In the genomic region with DNA sequence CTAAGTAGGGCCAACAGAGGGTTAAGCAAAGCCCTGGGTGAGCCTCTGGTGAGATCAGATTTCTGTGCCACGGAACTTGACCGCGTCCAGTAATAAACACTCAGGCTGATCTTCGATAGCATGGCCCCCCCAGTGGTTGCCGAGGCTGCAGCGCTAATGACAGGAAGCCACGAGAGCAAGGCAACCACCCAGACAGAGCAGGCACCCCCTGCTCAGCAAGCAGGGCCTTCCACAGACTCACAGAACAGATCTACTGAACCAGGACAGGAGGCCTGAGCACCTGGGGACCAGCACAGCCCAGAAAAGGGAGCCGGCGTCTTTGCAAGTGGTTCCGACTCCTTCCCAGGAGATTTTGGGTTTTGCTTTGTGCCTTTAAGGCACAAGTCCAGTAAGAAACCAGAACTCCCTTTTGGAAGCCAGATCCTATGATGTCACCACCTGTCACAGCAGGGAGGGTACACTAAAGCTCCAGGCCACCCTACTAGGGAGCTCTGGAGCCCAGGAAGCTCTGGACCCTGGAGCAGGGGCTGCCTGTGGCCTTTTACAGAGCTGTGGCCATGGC, we compare ENCODE assay signal across 2 cellular contexts.
TF ChIP-seq lines count a peak whose summit lies in the region.

No MANE protein-coding gene starts in this region.

TF ChIP-seq in H1, 55 proteins besides CTCF, POLR2A, EP300 and RAD21:
- TF ChIP-seq YY1 (IDR thresholded peaks at IDR 0.05; ENCODE audit: low read depth, low read length) (no peak), HDAC6 (IDR thresholded peaks at IDR 0.05; ENCODE audit: low read depth, low read length) (no peak), TAF7 (optimal IDR thresholded peaks at IDR 0.05; ENCODE audit: borderline replicate concordance, low read depth, low read length) (no peak), ASH2L (IDR thresholded peaks at IDR 0.05; ENCODE audit: low read length) (no peak), SIN3A (conservative IDR thresholded peaks at IDR 0.05 in 1 of 2, IDR thresholded peaks at IDR 0.05 in 1 of 2; ENCODE audit: low read depth in 1 of 2, low read length in 2 of 2) (no peak), JUND (IDR thresholded peaks at IDR 0.05; ENCODE audit: low read length) (no peak), NANOG (IDR thresholded peaks at IDR 0.05; ENCODE audit: insufficient read depth, low read depth, low read length, poor library complexity, severe bottlenecking) (no peak), BRCA1 (IDR thresholded peaks at IDR 0.05; ENCODE audit: low read depth, low read length) (no peak), SP4 (IDR thresholded peaks at IDR 0.05; ENCODE audit: low read length) (no peak), RBBP5 (IDR thresholded peaks at IDR 0.05; ENCODE audit: borderline replicate concordance, low read depth, low read length) (no peak), HDAC2 (IDR thresholded peaks at IDR 0.05; ENCODE audit: borderline replicate concordance in 1 of 2, low read depth in 2 of 2, low read length in 2 of 2) (no peak), CEBPB (IDR thresholded peaks at IDR 0.05; ENCODE audit: low read depth, low read length) (no peak)
- TF ChIP-seq, protein P1, sequence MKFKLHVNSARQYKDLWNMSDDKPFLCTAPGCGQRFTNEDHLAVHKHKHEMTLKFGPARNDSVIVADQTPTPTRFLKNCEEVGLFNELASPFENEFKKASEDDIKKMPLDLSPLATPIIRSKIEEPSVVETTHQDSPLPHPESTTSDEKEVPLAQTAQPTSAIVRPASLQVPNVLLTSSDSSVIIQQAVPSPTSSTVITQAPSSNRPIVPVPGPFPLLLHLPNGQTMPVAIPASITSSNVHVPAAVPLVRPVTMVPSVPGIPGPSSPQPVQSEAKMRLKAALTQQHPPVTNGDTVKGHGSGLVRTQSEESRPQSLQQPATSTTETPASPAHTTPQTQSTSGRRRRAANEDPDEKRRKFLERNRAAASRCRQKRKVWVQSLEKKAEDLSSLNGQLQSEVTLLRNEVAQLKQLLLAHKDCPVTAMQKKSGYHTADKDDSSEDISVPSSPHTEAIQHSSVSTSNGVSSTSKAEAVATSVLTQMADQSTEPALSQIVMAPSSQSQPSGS (IDR thresholded peaks at IDR 0.05; ENCODE audit: low read length) = no peak

TF ChIP-seq in SK-N-SH treated with all-trans-retinoic acid at 6 μM for 48 hours, 23 proteins besides CTCF, POLR2A, EP300 and RAD21:
- TF ChIP-seq, protein P2, sequence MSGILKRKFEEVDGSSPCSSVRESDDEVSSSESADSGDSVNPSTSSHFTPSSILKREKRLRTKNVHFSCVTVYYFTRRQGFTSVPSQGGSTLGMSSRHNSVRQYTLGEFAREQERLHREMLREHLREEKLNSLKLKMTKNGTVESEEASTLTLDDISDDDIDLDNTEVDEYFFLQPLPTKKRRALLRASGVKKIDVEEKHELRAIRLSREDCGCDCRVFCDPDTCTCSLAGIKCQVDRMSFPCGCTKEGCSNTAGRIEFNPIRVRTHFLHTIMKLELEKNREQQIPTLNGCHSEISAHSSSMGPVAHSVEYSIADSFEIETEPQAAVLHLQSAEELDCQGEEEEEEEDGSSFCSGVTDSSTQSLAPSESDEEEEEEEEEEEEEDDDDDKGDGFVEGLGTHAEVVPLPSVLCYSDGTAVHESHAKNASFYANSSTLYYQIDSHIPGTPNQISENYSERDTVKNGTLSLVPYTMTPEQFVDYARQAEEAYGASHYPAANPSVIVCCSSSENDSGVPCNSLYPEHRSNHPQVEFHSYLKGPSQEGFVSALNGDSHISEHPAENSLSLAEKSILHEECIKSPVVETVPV (CRISPR knock-in tag; IDR thresholded peaks at IDR 0.05) = no peak
- TF ChIP-seq CREB5 (CRISPR knock-in tag; IDR thresholded peaks at IDR 0.05; ENCODE audit: low read depth) = no peak
- TF ChIP-seq TCF4 (CRISPR knock-in tag; IDR thresholded peaks at IDR 0.05; ENCODE audit: borderline replicate concordance) = no peak
- TF ChIP-seq ZNF565 (CRISPR knock-in tag; conservative IDR thresholded peaks at IDR 0.05; ENCODE audit: low read depth) = no peak
- no peak for TF ChIP-seq ARNTL (CRISPR knock-in tag; IDR thresholded peaks at IDR 0.05; ENCODE audit: borderline replicate concordance, low read depth)
- no peak for TF ChIP-seq ZNF70 (CRISPR knock-in tag; IDR thresholded peaks at IDR 0.05)
- no peak for TF ChIP-seq SNAI2 (CRISPR knock-in tag; IDR thresholded peaks at IDR 0.05)
- no peak for TF ChIP-seq OSR1 (CRISPR knock-in tag; IDR thresholded peaks at IDR 0.05)
